8 cellular contexts compared by ENCODE assay signal in the genomic region with DNA sequence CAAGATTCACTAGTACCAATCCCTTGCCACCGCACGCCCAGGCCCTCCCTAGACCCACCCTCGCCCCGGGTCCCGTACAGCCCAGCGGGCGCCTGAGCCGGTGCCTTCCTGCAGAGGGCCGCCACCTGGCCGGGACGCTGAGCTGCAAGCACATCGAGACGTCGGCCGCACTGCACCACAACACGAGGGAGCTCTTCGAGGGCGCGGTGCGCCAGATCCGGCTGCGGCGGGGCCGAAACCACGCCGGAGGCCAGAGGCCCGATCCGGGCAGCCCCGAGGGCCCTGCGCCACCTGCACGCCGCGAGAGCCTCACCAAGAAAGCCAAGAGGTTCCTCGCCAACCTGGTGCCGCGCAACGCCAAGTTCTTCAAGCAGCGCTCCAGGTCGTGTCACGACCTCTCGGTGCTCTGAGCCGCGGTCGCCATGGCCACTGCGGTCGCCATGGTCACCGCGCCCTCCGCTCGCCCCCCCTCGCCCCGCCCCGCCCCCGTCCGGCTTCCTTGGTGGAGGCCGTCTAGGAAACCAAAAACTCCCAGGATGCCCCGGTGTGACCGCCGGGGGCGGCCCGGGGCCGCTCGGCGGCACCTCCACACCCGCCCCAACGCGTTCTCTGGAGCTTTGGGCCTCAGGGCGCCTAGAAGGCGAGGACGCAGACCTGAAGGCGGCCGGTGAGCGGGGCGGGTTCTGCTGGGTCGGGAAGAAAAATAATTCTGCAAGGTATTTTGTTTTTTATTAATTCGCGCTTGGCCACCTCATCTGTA. TPM values are rescaled to one million over a fixed set of nuclear protein-coding genes. Genes with fewer than 3 reads are reported as not detected.
DNase-seq lines count a peak whose midpoint lies in the region; ATAC-seq and TF ChIP-seq lines count a peak whose summit lies in the region.

No MANE protein-coding gene starts in this region.

- H4K20me1 ChIP-seq in smooth muscle cell (ENCODE audit: low read depth): no peaks in the 10 kb centered on the region

- H3K9me3 ChIP-seq in adrenal gland (replicated peaks in 1 of 3): no peaks in the 10 kb centered on the region
- no peaks in the 10 kb centered on the region for H3K9me3 ChIP-seq in iPS DF 6.9 (ENCODE audit: control insufficient read depth, insufficient read depth, low read length)
- H3K9me3 ChIP-seq in smooth muscle cell (replicated peaks; ENCODE audit: low read depth): no peaks in the 10 kb centered on the region

- H3K4me1 ChIP-seq in adrenal gland (replicated peaks in 1 of 2) (peaks cover 0 to 9% of the 10 kb centered on the region in 2 donors), iPS DF 6.9 (ENCODE audit: control insufficient read depth, insufficient read depth, low read length) (peaks cover 7% of the 10 kb centered on the region; the same call in 1 of the 2 replicates), smooth muscle cell (ENCODE audit: low read depth) (peaks cover 21% of the 10 kb centered on the region)

- peak overlapping the region; percentile 49 for H3K9ac ChIP-seq in smooth muscle cell (ENCODE audit: low read depth)

- H3K36me3 ChIP-seq in adrenal gland (replicated peaks in 1 of 2) (no peaks in the 10 kb centered on the region), iPS DF 6.9 (ENCODE audit: control insufficient read depth, insufficient read depth, low read length) (no peaks in the 10 kb centered on the region), smooth muscle cell (ENCODE audit: low read depth) (no peaks in the 10 kb centered on the region)

- H3F3A ChIP-seq in smooth muscle cell (ENCODE audit: low read depth): peaks cover 10% of the 10 kb centered on the region

- peak; percentile 44 for ATAC-seq in GM21423 (IDR thresholded peaks at IDR 0.05; ENCODE audit: unreplicated experiment)

- H3K27me3 ChIP-seq in adrenal gland (no peaks in the 10 kb centered on the region), iPS DF 6.9 (ENCODE audit: control insufficient read depth, insufficient read depth, low read length) (no peaks in the 10 kb centered on the region), smooth muscle cell (ENCODE audit: low read depth) (no peaks in the 10 kb centered on the region)

- WGBS in adrenal gland, 4 donors: 3 to 7% (median 5%) methylated on average over 26 to 77 of the region's 77 CpGs
- WGBS in iPS DF 6.9 (ENCODE audit: insufficient coverage, insufficient read length): no CpG with 5 or more reads among the region's 77 CpGs
- 6% methylated on average over 56 of the region's 77 CpGs for WGBS in smooth muscle cell (ENCODE audit: low lambda C conversion rate)

- no peaks in the 10 kb centered on the region for H3K79me2 ChIP-seq in smooth muscle cell (ENCODE audit: low read depth)

- peak; percentile 21 to 24 for TF ChIP-seq POLR2A in adrenal gland (IDR thresholded peaks at IDR 0.05)

- TF ChIP-seq RAD21 in Ishikawa (IDR thresholded peaks at IDR 0.05; ENCODE audit: low read depth): no peak

- H2AFZ ChIP-seq in smooth muscle cell (ENCODE audit: low read depth): peak overlapping the region; percentile 86

- no peak; the same call in 1 of the 2 replicates for TF ChIP-seq EP300 in Ishikawa (IDR thresholded peaks at IDR 0.05; ENCODE audit: borderline replicate concordance)

- TF ChIP-seq CTCF in adrenal gland (IDR thresholded peaks at IDR 0.05): peak in 1 of 6 experiments; percentile 10
- no peak for TF ChIP-seq CTCF in smooth muscle cell (IDR thresholded peaks at IDR 0.05; ENCODE audit: borderline replicate concordance, insufficient read depth, poor library complexity, severe bottlenecking)

- H3K4me2 ChIP-seq in smooth muscle cell: peak overlapping the region; percentile 89

- intact Hi-C loops in adrenal gland (cut with DNase I): no loop called here

- H3K4me3 ChIP-seq in adrenal gland (peak overlapping the region in 3 of 4 donors; percentile 22 to 64 (median 35)), iPS DF 6.9 (ENCODE audit: low read length) (peak overlapping the region; percentile 55), smooth muscle cell (peak overlapping the region; percentile 60)

- peak; percentile 60 for DNase-seq in DMS153 (lab: John Stamatoyannopoulos, UW)
- DNase-seq in SW 1271 (lab: John Stamatoyannopoulos, UW): peak; percentile 51 to 74
- peak; percentile 70 to 90 (median 80) for DNase-seq in adrenal gland
- no peak for DNase-seq in iPS DF 6.9 (ENCODE audit: low read depth, low spot score)
- peak; percentile 34 for DNase-seq in smooth muscle cell (lab: John Stamatoyannopoulos, UW; ENCODE audit: unreplicated experiment)
- DNase-seq in cerebellar nuclear complex (lab: John Stamatoyannopoulos, UW): no peak

- H3K27ac ChIP-seq in adrenal gland: peak overlapping the region in 3 of 5 donors; percentile 7 to 81 (median 66)
- H3K27ac ChIP-seq in iPS DF 6.9 (ENCODE audit: low read length): no peak overlapping the region
- peak overlapping the region; percentile 51 for H3K27ac ChIP-seq in smooth muscle cell (ENCODE audit: low read depth)

TF ChIP-seq in Ishikawa, 13 proteins besides CTCF, POLR2A, EP300 and RAD21:
- TF ChIP-seq, protein P1, sequence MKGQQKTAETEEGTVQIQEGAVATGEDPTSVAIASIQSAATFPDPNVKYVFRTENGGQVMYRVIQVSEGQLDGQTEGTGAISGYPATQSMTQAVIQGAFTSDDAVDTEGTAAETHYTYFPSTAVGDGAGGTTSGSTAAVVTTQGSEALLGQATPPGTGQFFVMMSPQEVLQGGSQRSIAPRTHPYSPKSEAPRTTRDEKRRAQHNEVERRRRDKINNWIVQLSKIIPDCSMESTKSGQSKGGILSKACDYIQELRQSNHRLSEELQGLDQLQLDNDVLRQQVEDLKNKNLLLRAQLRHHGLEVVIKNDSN (IDR thresholded peaks at IDR 0.05): 0 out of 2 replicates have a peak, but pooled peaks have one; percentile 10
- TF ChIP-seq CEBPB (IDR thresholded peaks at IDR 0.05): no peak
- no peak for TF ChIP-seq CREB1 (IDR thresholded peaks at IDR 0.05; ENCODE audit: low read depth)
- peak; percentile 16; the same call in 1 of the 2 replicates for TF ChIP-seq EGR1 (IDR thresholded peaks at IDR 0.05)
- TF ChIP-seq, protein P2, sequence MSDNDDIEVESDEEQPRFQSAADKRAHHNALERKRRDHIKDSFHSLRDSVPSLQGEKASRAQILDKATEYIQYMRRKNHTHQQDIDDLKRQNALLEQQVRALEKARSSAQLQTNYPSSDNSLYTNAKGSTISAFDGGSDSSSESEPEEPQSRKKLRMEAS (IDR thresholded peaks at IDR 0.05): peak; percentile 98
- TF ChIP-seq FOXM1 (IDR thresholded peaks at IDR 0.05; ENCODE audit: borderline replicate concordance, low read depth): 0 out of 2 replicates have a peak, but pooled peaks have one; percentile 33
- peak; percentile 75 for TF ChIP-seq TAF1 (IDR thresholded peaks at IDR 0.05; ENCODE audit: low read depth)
- TF ChIP-seq TEAD4 (IDR thresholded peaks at IDR 0.05): no peak; the same call in 1 of the 2 replicates
- TF ChIP-seq ZBTB7A (IDR thresholded peaks at IDR 0.05; ENCODE audit: low read depth): peak; percentile 54; the same call in 1 of the 2 replicates
- TF ChIP-seq TCF12 (IDR thresholded peaks at IDR 0.05; ENCODE audit: low read depth): peak; percentile 44
- TF ChIP-seq NFIC (IDR thresholded peaks at IDR 0.05): no peak

RNA-seq across cellular contexts. Expression of a gene that starts 3.7 kb away (rescaled TPM):
- under 1 TPM in 4 of 8 donors, not detected in 4; 0.15 to 0.28 (median 0.23) TPM for total RNA-seq in adrenal gland
- 1 to 10 TPM in 1 of 3 donors, under 1 TPM in 2; 0.09 to 1.2 (median 0.64) TPM for polyA plus RNA-seq in adrenal gland
- total RNA-seq in smooth muscle cell: 0.22 and 2.6 TPM in 2 replicates
- 1.6 and 5.9 TPM in 2 replicates for polyA plus RNA-seq in smooth muscle cell

RNA-seq across cellular contexts. Expression of a gene that starts 15.1 kb away (rescaled TPM):
- 100 to 1,000 TPM in 4 of 8 donors, 10 to 100 TPM in 4; 74.5 to 207 (median 104) TPM for total RNA-seq in adrenal gland
- polyA plus RNA-seq in adrenal gland: 10 to 100 TPM; 13.1 to 26.8 (median 14.8) TPM
- 32.4 and 38.8 TPM in 2 replicates for total RNA-seq in smooth muscle cell
- polyA plus RNA-seq in smooth muscle cell: 81.2 and 87.1 TPM in 2 replicates

RNA-seq across cellular contexts. Expression of a gene that starts 32.3 kb away (rescaled TPM):
- total RNA-seq in adrenal gland: 1,000 to 10,000 TPM in 2 of 8 donors, 100 to 1,000 TPM in 1, 10 to 100 TPM in 5; 70.4 to 1,877 (median 81.8) TPM
- 10 to 100 TPM; 39.5 to 82.8 (median 43.8) TPM for polyA plus RNA-seq in adrenal gland
- total RNA-seq in smooth muscle cell: 69.8 and 112 TPM in 2 replicates
- 59.3 and 72.4 TPM in 2 replicates for polyA plus RNA-seq in smooth muscle cell

RNA-seq across cellular contexts. Expression of a gene that starts 42.5 kb away (rescaled TPM):
- total RNA-seq in adrenal gland (100 to 1,000 TPM in 2 of 8 donors, 10 to 100 TPM in 6; 28.6 to 125 (median 62.8) TPM), smooth muscle cell (50.3 and 81.2 TPM in 2 replicates)
- polyA plus RNA-seq in adrenal gland (100 to 1,000 TPM in 1 of 3 donors, 10 to 100 TPM in 2; 20.9 to 134 (median 21.6) TPM), smooth muscle cell (80.0 and 82.1 TPM in 2 replicates)

RNA-seq across cellular contexts. Expression of a gene that starts 50.3 kb away (rescaled TPM):
- total RNA-seq in adrenal gland: 100 to 1,000 TPM in 4 of 8 donors, 10 to 100 TPM in 4; 55.7 to 161 (median 97.8) TPM
- polyA plus RNA-seq in adrenal gland: 10 to 100 TPM; 15.5 to 65.2 (median 17.0) TPM
- total RNA-seq in smooth muscle cell: 444 and 491 TPM in 2 replicates
- polyA plus RNA-seq in smooth muscle cell: 52.3 and 58.1 TPM in 2 replicates

Comparison
In these comparisons a context has a peak if more than half of its experiments do, and no peak if none do; other contexts are left out.
1. DNase-seq: peak in DMS153 (single experiment), SW 1271 (2 of 2), adrenal gland (7 of 7) and smooth muscle cell (single experiment); none in iPS DF 6.9 (single experiment) and cerebellar nuclear complex (0 of 2).
2. Peak in every context shown above with its lines, with median percentiles within 50 percentile points of each other: H3K4me3 ChIP-seq.